31 cellular contexts compared by ENCODE assay signal in the genomic region with DNA sequence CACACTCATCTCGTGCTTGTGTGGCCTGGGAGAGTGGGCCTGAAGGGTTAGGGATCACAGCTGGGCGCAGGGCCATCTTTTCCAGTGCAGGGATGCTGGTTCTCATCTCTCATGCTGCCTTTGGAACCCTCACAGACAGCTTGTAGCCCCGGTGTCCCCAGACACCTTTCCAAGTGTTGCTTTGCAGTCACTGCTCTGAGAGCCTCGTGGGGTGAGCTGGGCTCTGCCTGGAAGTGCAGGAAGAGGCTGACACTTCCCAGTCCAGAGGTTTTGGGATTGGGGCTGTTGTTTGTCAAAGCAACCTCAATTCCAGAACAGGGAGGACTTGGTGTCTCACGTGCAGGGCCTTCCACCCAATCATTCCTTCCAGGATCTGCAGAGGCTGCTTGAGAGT. TPM values are rescaled to one million over a fixed set of nuclear protein-coding genes. Genes with fewer than 3 reads are reported as not detected.
"Had no signal": no experiment of that assay in that cellular context is flagged by ENCODE, and none has a peak within 500 bp of the region (broad histone marks: within the 10 kb centered on the region; RNA-seq: fewer than 3 reads in every experiment).

No MANE protein-coding gene starts in this region.

- ATAC-seq: activated CD8-positive, alpha-beta T cell treated with anti-CD3 and anti-CD28 coated beads for 36 hours; activated T-cell treated with anti-CD3 and anti-CD28 coated beads, Interleukin-2, amount 50 U/mL, for 4 hours; Panc1; WTC11 had no signal

- DNase-seq: activated CD4-positive, alpha-beta T cell treated with anti-CD3 and anti-CD28 coated beads for 1 hour; activated CD4-positive, alpha-beta T cell treated with anti-CD3 and anti-CD28 coated beads for 48 hours; activated CD8-positive, alpha-beta T cell treated with anti-CD3 and anti-CD28 coated beads for 36 hours; activated naive CD4-positive, alpha-beta T cell; activated naive CD4-positive, alpha-beta T cell treated with anti-CD3 and anti-CD28 coated beads, Interleukin-2, amount 50 U/mL, for 16 hours; activated naive CD8-positive, alpha-beta T cell treated with anti-CD3 and anti-CD28 coated beads for 36 hours; activated T-cell treated with anti-CD3 and anti-CD28 coated beads, Interleukin-2, amount 50 U/mL, for 4 hours; amniotic stem cell; brain microvascular endothelial cell; central memory CD4-positive, alpha-beta T cell; Karpas-422; KBM-7; MV-4-11; NCI-H1092; NCI-H1436 treated with DMSO at 0.1 percent for 48 hours; NCI-H1694 treated with DMSO at 0.1 percent for 48 hours; NCI-H2029; NCI-H345; NCI-H524 treated with DMSO at 0.1 percent for 48 hours; SHP77; SJCRH30 had no signal

- H3K27me3 ChIP-seq: SJCRH30 had no signal

- H3K36me3 ChIP-seq: brain microvascular endothelial cell, SJCRH30 had no signal

- H3K4me3 ChIP-seq: SJCRH30, SK-N-MC had no signal

- H3K27ac ChIP-seq: brain microvascular endothelial cell, SJCRH30, SK-N-MC had no signal

- H3K9me3 ChIP-seq: SJCRH30 had no signal

RNA-seq across cellular contexts. Expression of a gene that starts 28.2 kb away (rescaled TPM):
- total RNA-seq: activated CD8-positive, alpha-beta memory T cell treated with anti-CD3 and anti-CD28 coated beads for 36 hours; activated CD8-positive, alpha-beta T cell treated with anti-CD3 and anti-CD28 coated beads for 36 hours; activated naive CD8-positive, alpha-beta T cell treated with anti-CD3 and anti-CD28 coated beads for 36 hours; activated T-cell treated with anti-CD3 and anti-CD28 coated beads, Interleukin-2, amount 50 U/mL, for 4 hours; activated T-helper 1 cell treated with anti-CD3 and anti-CD28 coated beads, Interleukin-12 subunit alpha, Interleukin-12 subunit beta, Interleukin-2, Interleukin-4 antibody, amounts not matched to agents 30 ng/mL and 10 ng/mL and 1 ng/mL, durations not matched to agents 14 hours and 24 hours and 36 hours; MCF 10A; RPMI7951; T-helper 1 cell treated with Interleukin-12 subunit alpha and Interleukin-12 subunit beta and Interleukin-4 antibody, amounts not matched to agents 30 ng/mL and 1 ng/mL, for 36 hours; T-helper 2 cell treated with Interferon-gamma antibody and Interleukin-4, amounts not matched to agents 100 ng/mL and 5 ng/mL, for 36 hours; WTC11 had no signal
- polyA plus RNA-seq: aorta had no signal
